In genomic region chr12:57726884-57727757, GRCh38 we compare ENCODE assay signal across 8 cellular contexts.
DNase-seq lines count a peak whose midpoint lies in the region; ATAC-seq and TF ChIP-seq lines count a peak whose summit lies in the region.

No MANE protein-coding gene starts in this region.

- H3K27me3 ChIP-seq in iPS-20b (ENCODE audit: insufficient read depth, low read length): peaks cover 94% of the 10 kb centered on the region

- ATAC-seq in GM18867 (IDR thresholded peaks at IDR 0.05; ENCODE audit: unreplicated experiment): peak; percentile 28
- ATAC-seq in HG03378 (IDR thresholded peaks at IDR 0.05; ENCODE audit: unreplicated experiment): no peak
- no peak for ATAC-seq in GM19351 (IDR thresholded peaks at IDR 0.05; ENCODE audit: unreplicated experiment)
- ATAC-seq in HG03196 (IDR thresholded peaks at IDR 0.05; ENCODE audit: unreplicated experiment): no peak

- peaks cover 5% of the 10 kb centered on the region; the same call in 1 of the 2 replicates for H3K4me1 ChIP-seq in iPS-20b (ENCODE audit: insufficient read depth, low read length)

- no peak overlapping the region for H3K9ac ChIP-seq in iPS-20b (ENCODE audit: low read depth, low read length)

- peak; percentile 33 for TF ChIP-seq CTCF in astrocyte of the cerebellum (IDR thresholded peaks at IDR 0.05; ENCODE audit: low read depth, low read length, missing control alignments)

- DNase-seq in astrocyte of the cerebellum (ENCODE audit: low read depth) (no peak), hippocampal formation (lab: John Stamatoyannopoulos, UW) (no peak)

- H3K36me3 ChIP-seq in iPS-20b (ENCODE audit: insufficient read depth, low read depth, low read length): no peaks in the 10 kb centered on the region

- in situ Hi-C loops in astrocyte of the cerebellum (cut with HindIII; ENCODE audit: low sequenced_read_pairs): no loop called here

- H3K4me3 ChIP-seq in astrocyte of the cerebellum (ENCODE audit: low read depth, low read length) (peak overlapping the region; percentile 72), iPS-20b (ENCODE audit: low read length) (peak overlapping the region; percentile 79; the same call in 1 of the 2 replicates), skin epidermis (peak overlapping the region; percentile 43 to 70 (median 61))

- no peaks in the 10 kb centered on the region for H3K9me3 ChIP-seq in iPS-20b (ENCODE audit: insufficient read depth, low read depth, low read length)

- no peak overlapping the region for H3K27ac ChIP-seq in iPS-20b (ENCODE audit: low read length)
- peak overlapping the region; percentile 12 to 90 (median 77) for H3K27ac ChIP-seq in skin epidermis
